In the genomic region with DNA sequence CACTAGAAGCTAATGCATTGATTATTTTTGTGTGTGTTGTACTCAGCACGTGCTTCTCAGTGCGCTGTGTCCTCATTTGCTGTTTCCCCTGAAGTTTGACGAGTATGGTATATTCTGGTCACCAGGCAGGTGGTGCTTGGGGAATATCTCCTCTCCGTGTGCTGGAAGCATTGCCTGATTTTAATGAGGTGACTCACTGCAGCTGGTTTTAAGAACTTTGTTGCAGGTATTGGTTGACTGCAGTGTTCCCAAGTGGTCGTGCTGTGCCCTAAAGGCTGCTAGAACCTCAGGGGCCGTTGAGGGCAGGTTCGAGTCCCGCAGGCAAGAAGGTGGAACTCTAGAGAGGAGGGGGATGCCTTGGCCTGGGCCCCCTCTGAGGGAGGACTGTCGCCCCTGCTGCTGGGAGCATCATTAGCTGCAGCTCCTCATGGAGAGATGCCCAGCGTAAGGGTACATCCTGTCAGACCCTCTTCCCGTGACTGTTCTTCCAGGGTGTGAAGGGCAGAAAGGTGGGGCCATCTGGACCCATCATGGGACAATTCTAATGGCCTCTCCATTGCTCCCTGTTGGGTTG, we compare ENCODE assay signal across 28 cellular contexts.
DNase-seq lines count a peak whose midpoint lies in the region; ATAC-seq, FAIRE-seq and TF ChIP-seq lines count a peak whose summit lies in the region.
"Had no signal": no experiment of that assay in that cellular context is flagged by ENCODE, and none has a peak within 500 bp of the region (broad histone marks: within the 10 kb centered on the region; RNA-seq: fewer than 3 reads in every experiment).

No MANE protein-coding gene starts in this region.

- H3K14ac ChIP-seq in H1 (ENCODE audit: insufficient read length) (no peak overlapping the region), neuronal stem cell (ENCODE audit: low read length) (no peak overlapping the region)

- H2BK15ac ChIP-seq in H1 (ENCODE audit: low read length) (peak overlapping the region; percentile 73; the same call in 1 of the 2 replicates), neuronal stem cell (ENCODE audit: low read length) (no peak overlapping the region)

- H3K4me3 ChIP-seq in HEK293 (ENCODE audit: low read depth, low read length) (no peak overlapping the region), PC-9 (no peak overlapping the region), H1 (ENCODE audit: extremely low read depth in 1 of 4, insufficient read depth in 2 of 4, low read depth in 3 of 4, low read length in 4 of 4) (no peak overlapping the region), neuronal stem cell (ENCODE audit: low read length in 2 of 2) (no peak overlapping the region), osteoblast (ENCODE audit: insufficient read depth, low read length) (no peak overlapping the region)
- H3K4me3 ChIP-seq: SK-N-MC, suprapubic skin, uterus had no signal

- no peak overlapping the region for H3K27ac Mint-ChIP-seq in activated CD8-positive, alpha-beta T cell treated with anti-CD3 and anti-CD28 coated beads, Interleukin-2, amount 10 ng/mL, durations not matched to agents 7 days and 5 days
- H3K27ac Mint-ChIP-seq: activated naive CD8-positive, alpha-beta T cell treated with anti-CD3 and anti-CD28 coated beads, Interleukin-2, amount 50 U/mL, for 24 hours; activated T-cell treated with anti-CD3 and anti-CD28 coated beads, Interleukin-2, amount 50 U/mL, for 24 hours; memory B cell; stimulated activated naive B cell treated with anti-CD40 and anti-IgM and Interleukin-4, amounts not matched to agents 10 μg/mL and 1 μg/mL and 100 μg/mL, for 72 hours; T-helper 17 cell had no signal

- CTCF ChIA-PET in HEK293 (lab: Yijun Ruan, JAX) = interaction anchor here (1.1 to 2.3 kb wide), 2 partner anchors 17 to 170 kb away, joined by 5 to 6 read pairs; no protein-coding TSS in a partner anchor
- CTCF ChIA-PET in PC-9 (lab: Charles Lee) = interaction anchor here (0.5 kb wide), 1 partner anchor 298 kb away, joined by 4 read pairs; no protein-coding TSS in a partner anchor
- CTCF ChIA-PET in H1 (lab: Charles Lee; ENCODE audit: partially characterized antibody) = interaction anchor here (1.1 to 7.2 kb wide), 2 partner anchors 11 to 18 kb away, joined by 3 to 49 read pairs; no protein-coding TSS in a partner anchor
- CTCF ChIA-PET in activated CD8-positive, alpha-beta T cell treated with anti-CD3 and anti-CD28 coated beads, Interleukin-2, amount 10 ng/mL, durations not matched to agents 7 days and 5 days (lab: Charles Lee) = no interaction called here

- BruUV-seq in PC-9 (replicated peaks; lab: Mats Ljungman, UMichigan) = no TSS peak

- H2BK12ac ChIP-seq in H1 (ENCODE audit: low read depth, low read length) = no peak overlapping the region; the same call in 1 of the 2 replicates
- H2BK12ac ChIP-seq in neuronal stem cell (ENCODE audit: low read length) = peak overlapping the region; percentile 59

- H3K9me3 Mint-ChIP-seq in activated CD8-positive, alpha-beta T cell treated with anti-CD3 and anti-CD28 coated beads, Interleukin-2, amount 10 ng/mL, durations not matched to agents 7 days and 5 days (ENCODE audit: insufficient read depth) = no peaks in the 10 kb centered on the region
- H3K9me3 Mint-ChIP-seq: activated naive CD8-positive, alpha-beta T cell treated with anti-CD3 and anti-CD28 coated beads, Interleukin-2, amount 50 U/mL, for 24 hours; activated T-cell treated with anti-CD3 and anti-CD28 coated beads, Interleukin-2, amount 50 U/mL, for 24 hours had no signal

- H2BK120ac ChIP-seq in H1 (replicated peaks; ENCODE audit: low read depth, low read length) (no peak overlapping the region), neuronal stem cell (ENCODE audit: low read depth, low read length) (no peak overlapping the region)

- H3K79me1 ChIP-seq in H1 (ENCODE audit: low read depth, low read length) = peaks cover 14% of the 10 kb centered on the region
- H3K79me1 ChIP-seq in neuronal stem cell (ENCODE audit: low read depth, low read length) = peaks cover 8% of the 10 kb centered on the region

- no peak for ATAC-seq in omental fat pad (ENCODE audit: low FRiP score)
- ATAC-seq in activated CD8-positive, alpha-beta T cell treated with anti-CD3 and anti-CD28 coated beads, Interleukin-2, amount 10 ng/mL, durations not matched to agents 7 days and 5 days = no peak
- ATAC-seq: activated naive CD8-positive, alpha-beta T cell treated with anti-CD3 and anti-CD28 coated beads, Interleukin-2, amount 50 U/mL, for 24 hours; HCT116; stimulated activated naive B cell treated with anti-CD40 and anti-IgM and Interleukin-4, amounts not matched to agents 10 μg/mL and 1 μg/mL and 100 μg/mL, for 72 hours; T-helper 17 cell had no signal

- no peaks in the 10 kb centered on the region for H3K9me2 ChIP-seq in PC-9 (ENCODE audit: insufficient read depth)

- no peak overlapping the region for H3K18ac ChIP-seq in H1 (ENCODE audit: extremely low read depth, low read length)
- H3K18ac ChIP-seq in neuronal stem cell (ENCODE audit: low read length) = peak overlapping the region; percentile 24

- no peak overlapping the region for H4K5ac ChIP-seq in H1 (ENCODE audit: insufficient read length, low read depth, low read length)

- peaks cover 100% of the 10 kb centered on the region for H3K79me2 ChIP-seq in PC-9 (ENCODE audit: low read depth)
- peaks cover 0 to 77% of the 10 kb centered on the region in 2 experiments for H3K79me2 ChIP-seq in H1 (ENCODE audit: control insufficient read depth in 1 of 2, insufficient read depth in 2 of 2, low read length in 2 of 2)
- peaks cover 77% of the 10 kb centered on the region for H3K79me2 ChIP-seq in osteoblast (ENCODE audit: insufficient read depth, low read length)

- no peaks in the 10 kb centered on the region for H3K23me2 ChIP-seq in H1 (ENCODE audit: low read depth, low read length)

- H3K4me1 ChIP-seq in HEK293 (ENCODE audit: control insufficient read depth, insufficient read depth, low read length) (peaks cover 3% of the 10 kb centered on the region), PC-9 (replicated peaks; ENCODE audit: insufficient read depth) (peaks cover 29% of the 10 kb centered on the region), H1 (replicated peaks in 1 of 4; ENCODE audit: control insufficient read depth in 3 of 4, insufficient read depth in 4 of 4, low read length in 3 of 4) (peaks cover 3 to 34% (median 14%) of the 10 kb centered on the region in 4 experiments), neuronal stem cell (ENCODE audit: control insufficient read depth in 2 of 2, insufficient read depth in 1 of 2, low read depth in 1 of 2, low read length in 2 of 2) (peaks cover 26 to 28% of the 10 kb centered on the region in 2 donors), osteoblast (ENCODE audit: insufficient read depth, low read length) (peaks cover 4% of the 10 kb centered on the region)
- H3K4me1 ChIP-seq: uterus had no signal

- no peak overlapping the region for H3K4ac ChIP-seq in H1 (replicated peaks; ENCODE audit: insufficient read length, low read depth, low read length)
- no peak overlapping the region for H3K4ac ChIP-seq in neuronal stem cell (ENCODE audit: low read length)

- H3K9ac ChIP-seq in H1 (replicated peaks in 1 of 4; ENCODE audit: extremely low read depth in 1 of 4, low read depth in 3 of 4, low read length in 3 of 4) = no peak overlapping the region
- no peak overlapping the region for H3K9ac ChIP-seq in neuronal stem cell (ENCODE audit: low read depth, low read length, poor library complexity)

- H3K4me1 Mint-ChIP-seq in activated CD8-positive, alpha-beta T cell treated with anti-CD3 and anti-CD28 coated beads, Interleukin-2, amount 10 ng/mL, durations not matched to agents 7 days and 5 days (ENCODE audit: low read depth) = no peaks in the 10 kb centered on the region
- H3K4me1 Mint-ChIP-seq: activated naive CD8-positive, alpha-beta T cell treated with anti-CD3 and anti-CD28 coated beads, Interleukin-2, amount 50 U/mL, for 24 hours; memory B cell; stimulated activated naive B cell treated with anti-CD40 and anti-IgM and Interleukin-4, amounts not matched to agents 10 μg/mL and 1 μg/mL and 100 μg/mL, for 72 hours; T-helper 17 cell had no signal

- H3K27me3 ChIP-seq in PC-9 (ENCODE audit: insufficient read depth, low read depth) = no peaks in the 10 kb centered on the region
- H3K27me3 ChIP-seq in H1 (replicated peaks in 1 of 4; ENCODE audit: control insufficient read depth in 3 of 4, extremely low read depth in 1 of 4, insufficient read depth in 3 of 4, low read length in 3 of 4) = no peaks in the 10 kb centered on the region
- H3K27me3 ChIP-seq in neuronal stem cell (ENCODE audit: control insufficient read depth in 3 of 3, insufficient read depth in 3 of 3, low read depth in 1 of 3, low read length in 3 of 3) = peaks cover 0 to 2% (median 0%) of the 10 kb centered on the region in 3 experiments
- no peaks in the 10 kb centered on the region for H3K27me3 ChIP-seq in osteoblast (ENCODE audit: insufficient read depth, low read length)
- H3K27me3 ChIP-seq: heart left ventricle, suprapubic skin, uterus had no signal

- H3K4me2 ChIP-seq in PC-9 (peak overlapping the region; percentile 24), H1 (ENCODE audit: insufficient read depth in 1 of 2, low read depth in 2 of 2, low read length in 2 of 2) (no peak overlapping the region), neuronal stem cell (ENCODE audit: insufficient read depth, low read length, poor library complexity, severe bottlenecking) (no peak overlapping the region), osteoblast (ENCODE audit: insufficient read depth, low read length) (no peak overlapping the region)

- H3K27me3 Mint-ChIP-seq in activated CD8-positive, alpha-beta T cell treated with anti-CD3 and anti-CD28 coated beads, Interleukin-2, amount 10 ng/mL, durations not matched to agents 7 days and 5 days (ENCODE audit: low read depth) = no peaks in the 10 kb centered on the region
- H3K27me3 Mint-ChIP-seq: memory B cell, progenitor cell of endocrine pancreas had no signal

- H3K36me3 Mint-ChIP-seq in activated CD8-positive, alpha-beta T cell treated with anti-CD3 and anti-CD28 coated beads, Interleukin-2, amount 10 ng/mL, durations not matched to agents 7 days and 5 days (ENCODE audit: low read depth) = no peaks in the 10 kb centered on the region
- H3K36me3 Mint-ChIP-seq: memory B cell; stimulated activated naive B cell treated with anti-CD40 and anti-IgM and Interleukin-4, amounts not matched to agents 10 μg/mL and 1 μg/mL and 100 μg/mL, for 72 hours had no signal

- H3K23ac ChIP-seq in H1 (ENCODE audit: insufficient read length) = no peak overlapping the region
- H3K23ac ChIP-seq in neuronal stem cell (ENCODE audit: low read depth, low read length, poor library complexity) = no peak overlapping the region

- no peak overlapping the region for H4K8ac ChIP-seq in H1 (ENCODE audit: extremely low read depth, insufficient read depth, low read length)
- no peak overlapping the region for H4K8ac ChIP-seq in neuronal stem cell (ENCODE audit: low read depth, low read length)

- POLR2A ChIA-PET in HEK293 (lab: Yijun Ruan, JAX) = no interaction called here
- POLR2A ChIA-PET in PC-9 (lab: Charles Lee; ENCODE audit: unreplicated experiment) = no interaction called here
- POLR2A ChIA-PET in H1 (lab: Charles Lee; ENCODE audit: partially characterized antibody) = no interaction called here
- POLR2A ChIA-PET in activated CD8-positive, alpha-beta T cell treated with anti-CD3 and anti-CD28 coated beads, Interleukin-2, amount 10 ng/mL, durations not matched to agents 7 days and 5 days (lab: Charles Lee) = no interaction called here

- FAIRE-seq in H1 (lab: Jason Lieb, UNC) = no peak
- FAIRE-seq: GM18507 had no signal

- 84% methylated on average over 11 of the region's 11 CpGs; no CpG with 5 or more reads in 1 of the 2 experiments for whole genome bisulfite sequencing in H1 (ENCODE audit: extremely low coverage in 1 of 2, insufficient coverage in 1 of 2, insufficient read length in 1 of 2, insufficient replicate concordance in 2 of 2, low coverage in 1 of 2, low lambda C conversion rate in 2 of 2, missing lambda C conversion rate in 1 of 2), 2 experiments
- no CpG with 5 or more reads among the region's 11 CpGs for WGBS in neuronal stem cell (ENCODE audit: extremely low coverage in 2 of 2, insufficient read length in 2 of 2, insufficient replicate concordance in 1 of 2), 2 donors

- no peak overlapping the region for H3K4me3 Mint-ChIP-seq in activated CD8-positive, alpha-beta T cell treated with anti-CD3 and anti-CD28 coated beads, Interleukin-2, amount 10 ng/mL, durations not matched to agents 7 days and 5 days
- H3K4me3 Mint-ChIP-seq: activated naive CD8-positive, alpha-beta T cell treated with anti-CD3 and anti-CD28 coated beads, Interleukin-2, amount 50 U/mL, for 24 hours; activated T-cell treated with anti-CD3 and anti-CD28 coated beads, Interleukin-2, amount 50 U/mL, for 24 hours; memory B cell; stimulated activated naive B cell treated with anti-CD40 and anti-IgM and Interleukin-4, amounts not matched to agents 10 μg/mL and 1 μg/mL and 100 μg/mL, for 72 hours; T-helper 17 cell had no signal

- H2AK5ac ChIP-seq in H1 (ENCODE audit: low read depth, low read length) (peak overlapping the region; percentile 29; the same call in 1 of the 2 replicates), neuronal stem cell (ENCODE audit: low read depth, low read length) (peak overlapping the region; percentile 10)

- no peak for TF ChIP-seq RAD21 in H1 (IDR thresholded peaks at IDR 0.05 in 1 of 2, conservative IDR thresholded peaks at IDR 0.05 in 1 of 2; ENCODE audit: low read depth in 2 of 2, low read length in 2 of 2)

- peaks cover 10% of the 10 kb centered on the region for H3F3A ChIP-seq in PC-9 (ENCODE audit: insufficient read depth, low read depth)

- H4K91ac ChIP-seq in H1 (replicated peaks; ENCODE audit: insufficient read length, low read length) (no peak overlapping the region), neuronal stem cell (ENCODE audit: low read depth, low read length, poor library complexity) (no peak overlapping the region)

- TF ChIP-seq CTCF in HEK293 (tag by site-specific recombination; IDR thresholded peaks at IDR 0.05) (no peak), PC-9 (conservative IDR thresholded peaks at IDR 0.05) (no peak), H1 (IDR thresholded peaks at IDR 0.05; ENCODE audit: control extremely low read depth in 1 of 3, insufficient read depth in 1 of 3, low read depth in 1 of 3, low read length in 3 of 3) (no peak), osteoblast (IDR thresholded peaks at IDR 0.05; ENCODE audit: extremely low read depth, low read depth, low read length) (no peak), omental fat pad (IDR thresholded peaks at IDR 0.05) (no peak)

- no peak overlapping the region for H3K56ac ChIP-seq in H1 (replicated peaks; ENCODE audit: insufficient read length, low read depth, low read length)

- 0 out of 2 replicates have a peak overlapping the region, but pooled peaks have one; percentile 37 for H2BK20ac ChIP-seq in H1 (ENCODE audit: low read length)

- no peak for TF ChIP-seq POLR2A in H1 (IDR thresholded peaks at IDR 0.05; ENCODE audit: control extremely low read depth in 1 of 2, low read depth in 2 of 2, low read length in 2 of 2)

- TF ChIP-seq EP300 in H1 (IDR thresholded peaks at IDR 0.05; ENCODE audit: borderline replicate concordance in 1 of 2, low read depth in 2 of 2, low read length in 2 of 2) = no peak

- H3K27ac ChIP-seq in HEK293 (ENCODE audit: extremely low read depth, low read depth, low read length) = no peak overlapping the region
- H3K27ac ChIP-seq in PC-9 = 0 out of 2 replicates have a peak overlapping the region, but pooled peaks have one; percentile 5
- H3K27ac ChIP-seq in H1 (ENCODE audit: low read depth, low read length) = no peak overlapping the region
- no peak overlapping the region for H3K27ac ChIP-seq in neuronal stem cell (replicated peaks; ENCODE audit: low read length)
- H3K27ac ChIP-seq in osteoblast (ENCODE audit: low read depth, low read length) = no peak overlapping the region
- H3K27ac ChIP-seq: SK-N-MC, suprapubic skin, uterus had no signal

- H4K20me1 ChIP-seq in PC-9 (ENCODE audit: insufficient read depth) (peaks cover 52% of the 10 kb centered on the region), H1 (replicated peaks in 1 of 2; ENCODE audit: control insufficient read depth in 1 of 2, insufficient read depth in 2 of 2, low read length in 2 of 2) (peaks cover 4 to 15% of the 10 kb centered on the region in 2 experiments), osteoblast (ENCODE audit: insufficient read depth, low read length) (peaks cover 58% of the 10 kb centered on the region)

- H2BK5ac ChIP-seq in H1 (ENCODE audit: low read depth, low read length) (peak overlapping the region; percentile 66; the same call in 1 of the 2 replicates), neuronal stem cell (ENCODE audit: low read length) (no peak overlapping the region)

- no peaks in the 10 kb centered on the region for H3K9me3 ChIP-seq in HEK293 (ENCODE audit: control insufficient read depth, insufficient read depth, low read depth, low read length)
- no peaks in the 10 kb centered on the region for H3K9me3 ChIP-seq in PC-9 (ENCODE audit: insufficient read depth, low read depth)
- H3K9me3 ChIP-seq in H1 (ENCODE audit: insufficient read depth in 2 of 2, low read depth in 1 of 2, low read length in 1 of 2) = no peaks in the 10 kb centered on the region; a peak in 2 of 4 replicates
- H3K9me3 ChIP-seq in neuronal stem cell (replicated peaks in 1 of 2; ENCODE audit: control insufficient read depth in 2 of 2, insufficient read depth in 1 of 2, low read depth in 1 of 2, low read length in 2 of 2) = no peaks in the 10 kb centered on the region
- no peaks in the 10 kb centered on the region for H3K9me3 ChIP-seq in osteoblast (ENCODE audit: low read depth, low read length)
- H3K9me3 ChIP-seq: Caco-2, heart left ventricle, suprapubic skin, uterus had no signal

- H3K36me3 ChIP-seq in HEK293 (ENCODE audit: control insufficient read depth in 2 of 2, insufficient read depth in 1 of 2, low read length in 2 of 2) (no peaks in the 10 kb centered on the region), PC-9 (ENCODE audit: low read depth) (no peaks in the 10 kb centered on the region), H1 (ENCODE audit: control insufficient read depth in 2 of 4, insufficient read depth in 4 of 4, low read length in 3 of 4) (no peaks in the 10 kb centered on the region), neuronal stem cell (replicated peaks in 1 of 2; ENCODE audit: control insufficient read depth in 2 of 2, insufficient read depth in 2 of 2, low read length in 2 of 2) (no peaks in the 10 kb centered on the region), osteoblast (ENCODE audit: insufficient read depth, low read length) (no peaks in the 10 kb centered on the region)
- H3K36me3 ChIP-seq: heart left ventricle, suprapubic skin, uterus had no signal

- H2AFZ ChIP-seq in PC-9 (no peak overlapping the region), H1 (ENCODE audit: low read length) (no peak overlapping the region), neuronal stem cell (ENCODE audit: low read length) (no peak overlapping the region), osteoblast (ENCODE audit: low read length) (no peak overlapping the region)

- intact Hi-C loops in PC-9 (cut with micrococcal nuclease; ENCODE audit: unreplicated experiment) = loop anchor here (10.0 kb wide), 1 partner anchor 182 kb away; no protein-coding TSS in a partner anchor

- DNase-seq in PC-9 (peak in 1 of 2 experiments; percentile 80), H1 (ENCODE audit: low read depth in 1 of 2, low spot score in 2 of 2) (no peak), neuronal stem cell (ENCODE audit: low spot score) (no peak), osteoblast (ENCODE audit: insufficient read length, low spot score, missing footprints) (no peak), omental fat pad (ENCODE audit: low spot score) (no peak), HUDEP-2 (lab: John Stamatoyannopoulos, UW; ENCODE audit: unreplicated experiment in 76 of 76) (no peak)
- no peak for DNase-seq in activated CD8-positive, alpha-beta T cell treated with anti-CD3 and anti-CD28 coated beads, Interleukin-2, amount 10 ng/mL, durations not matched to agents 7 days and 5 days
- DNase-seq: activated CD4-positive, alpha-beta T cell treated with anti-CD3 and anti-CD28 coated beads for 4 hours; activated naive CD8-positive, alpha-beta T cell treated with anti-CD3 and anti-CD28 coated beads, Interleukin-2, amount 50 U/mL, for 24 hours; activated T-cell treated with anti-CD3 and anti-CD28 coated beads, Interleukin-2, amount 50 U/mL, for 24 hours; Caco-2; DND-41; effector memory CD4-positive, alpha-beta T cell; erythroblast; heart left ventricle; left cardiac atrium; NCI-H2227 treated with DMSO at 0.1 percent for 48 hours; stimulated activated CD4-positive, alpha-beta T cell treated with anti-CD3 and anti-CD28 coated beads, Interleukin-4, amount 100 ng/mL, for 4 hours; stimulated activated naive B cell treated with anti-CD40 and anti-IgM and Interleukin-4, amounts not matched to agents 10 μg/mL and 1 μg/mL and 100 μg/mL, for 72 hours; T-helper 17 cell; uterus had no signal
